36 cellular contexts compared by ENCODE assay signal in genomic region chr17:65763786-65764185, GRCh38.
"Had no signal": no experiment of that assay in that cellular context is flagged by ENCODE, and none has a peak within 500 bp of the region (broad histone marks: within the 10 kb centered on the region; RNA-seq: fewer than 3 reads in every experiment).

No MANE protein-coding gene starts in this region.

- H3K27me3 ChIP-seq: ascending aorta, body of pancreas, brain microvascular endothelial cell, breast epithelium had no signal

- ATAC-seq: activated CD8-positive, alpha-beta T cell treated with anti-CD3 and anti-CD28 coated beads for 36 hours; activated naive CD8-positive, alpha-beta T cell treated with anti-CD3 and anti-CD28 coated beads, Interleukin-2, amount 50 U/mL, for 24 hours; activated T-cell treated with anti-CD3 and anti-CD28 coated beads, Interleukin-2, amount 50 U/mL, for 4 hours; activated T-cell treated with anti-CD3 and anti-CD28 coated beads, Interleukin-2, amount 50 U/mL, for 72 hours; activated T-helper 17 cell treated with anti-CD3 and anti-CD28 coated beads, Interleukin-2, amount 50 U/mL, for 72 hours; body of pancreas had no signal

- DNase-seq: activated B cell treated with CpG ODN at 0.5 μM for 24 hours; activated CD4-positive, alpha-beta memory T cell treated with anti-CD3 and anti-CD28 coated beads for 36 hours; activated CD4-positive, alpha-beta T cell treated with anti-CD3 and anti-CD28 coated beads for 4 hours; activated CD4-positive, alpha-beta T cell treated with anti-CD3 and anti-CD28 coated beads, Interleukin-2, amount 10 ng/mL, durations not matched to agents 24 days and 14 days; activated CD4-positive, alpha-beta T cell treated with anti-CD3 and anti-CD28 coated beads, Interleukin-2, amount 50 U/mL, for 1 hour; activated CD4-positive, alpha-beta T cell treated with anti-CD3 and anti-CD28 coated beads, Interleukin-2, amount 50 U/mL, for 4 hours; activated CD4-positive, CD25-positive, alpha-beta regulatory T cell treated with anti-CD3 and anti-CD28 coated beads, Interleukin-2, amount 50 U/mL, for 72 hours; activated CD8-positive, alpha-beta memory T cell treated with anti-CD3 and anti-CD28 coated beads, Interleukin-2, amount 50 U/mL, for 4 hours; activated CD8-positive, alpha-beta T cell treated with anti-CD3 and anti-CD28 coated beads for 36 hours; activated effector memory CD4-positive, alpha-beta T cell treated with anti-CD3 and anti-CD28 coated beads, Interleukin-2, amount 50 U/mL, for 16 hours; activated gamma-delta T cell treated with Interleukin-2 at 50 U/mL for 16 hours; activated naive CD4-positive, alpha-beta T cell; activated naive CD4-positive, alpha-beta T cell treated with anti-CD3 and anti-CD28 coated beads for 36 hours; activated naive CD8-positive, alpha-beta T cell treated with anti-CD3 and anti-CD28 coated beads, Interleukin-2, amount 10 ng/mL, durations not matched to agents 7 days and 5 days; activated naive CD8-positive, alpha-beta T cell treated with anti-CD3 and anti-CD28 coated beads, Interleukin-2, amount 50 U/mL, for 24 hours; activated T-cell treated with anti-CD3 and anti-CD28 coated beads for 4 hours; activated T-cell treated with anti-CD3 and anti-CD28 coated beads, Interleukin-2, amount 50 U/mL, for 1 hour; activated T-cell treated with anti-CD3 and anti-CD28 coated beads, Interleukin-2, amount 50 U/mL, for 4 hours; activated T-cell treated with anti-CD3 and anti-CD28 coated beads, Interleukin-2, amount 50 U/mL, for 72 hours; amygdala; anterior cingulate cortex; body of pancreas; brain microvascular endothelial cell; central memory CD4-positive, alpha-beta T cell; T-helper 1 cell; T-helper 2 cell; T-helper 9 cell had no signal

- H3K36me3 Mint-ChIP-seq: activated CD4-positive, alpha-beta memory T cell treated with anti-CD3 and anti-CD28 coated beads for 36 hours; activated naive CD8-positive, alpha-beta T cell; activated naive CD8-positive, alpha-beta T cell treated with anti-CD3 and anti-CD28 coated beads, Interleukin-2, amount 10 ng/mL, durations not matched to agents 7 days and 5 days had no signal

- H3K9me3 Mint-ChIP-seq: activated B cell treated with CpG ODN at 0.5 μM for 24 hours; activated CD4-positive, alpha-beta memory T cell treated with anti-CD3 and anti-CD28 coated beads for 36 hours; activated CD8-positive, alpha-beta T cell treated with anti-CD3 and anti-CD28 coated beads for 36 hours; activated naive CD4-positive, alpha-beta T cell treated with anti-CD3 and anti-CD28 coated beads for 36 hours; activated naive CD4-positive, alpha-beta T cell treated with anti-CD3 and anti-CD28 coated beads, Interleukin-2, amount 50 U/mL, for 24 hours; activated naive CD8-positive, alpha-beta T cell treated with anti-CD3 and anti-CD28 coated beads, Interleukin-2, amount 50 U/mL, for 24 hours; activated T-cell treated with anti-CD3 and anti-CD28 coated beads, Interleukin-2, amount 50 U/mL, for 4 hours; activated T-cell treated with anti-CD3 and anti-CD28 coated beads, Interleukin-2, amount 50 U/mL, for 72 hours; activated T-helper 1 cell treated with anti-CD3 and anti-CD28 coated beads, Interleukin-12 subunit alpha, Interleukin-12 subunit beta, Interleukin-2, Interleukin-4 antibody, amounts not matched to agents 30 ng/mL and 10 ng/mL and 1 ng/mL, durations not matched to agents 14 hours and 24 hours and 36 hours; activated T-helper 17 cell treated with anti-CD3 and anti-CD28 coated beads, Interleukin-2, amount 50 U/mL, for 72 hours; T-helper 1 cell treated with Interleukin-12 subunit alpha and Interleukin-12 subunit beta and Interleukin-4 antibody, amounts not matched to agents 30 μg/mL and 1 μg/mL, for 36 hours; T-helper 2 cell treated with Interferon-gamma antibody and Interleukin-4, amounts not matched to agents 5 μg/mL and 100 μg/mL, for 36 hours had no signal

- H3K4me1 Mint-ChIP-seq: activated B cell treated with CpG ODN at 0.5 μM for 24 hours; activated CD4-positive, alpha-beta T cell treated with anti-CD3 and anti-CD28 coated beads, Interleukin-2, amount 10 ng/mL, durations not matched to agents 24 days and 14 days; activated naive CD4-positive, alpha-beta T cell treated with anti-CD3 and anti-CD28 coated beads, Interleukin-2, amount 50 U/mL, for 24 hours; activated naive CD8-positive, alpha-beta T cell treated with anti-CD3 and anti-CD28 coated beads, Interleukin-2, amount 10 ng/mL, durations not matched to agents 7 days and 5 days; activated naive CD8-positive, alpha-beta T cell treated with anti-CD3 and anti-CD28 coated beads, Interleukin-2, amount 50 U/mL, for 24 hours; activated T-helper 17 cell treated with anti-CD3 and anti-CD28 coated beads, Interleukin-2, amount 50 U/mL, for 72 hours had no signal

- H3K27me3 Mint-ChIP-seq: activated naive CD8-positive, alpha-beta T cell had no signal

- H3K4me3 Mint-ChIP-seq: activated B cell treated with CpG ODN at 0.5 μM for 24 hours; activated CD4-positive, alpha-beta memory T cell treated with anti-CD3 and anti-CD28 coated beads for 36 hours; activated CD4-positive, alpha-beta T cell treated with anti-CD3 and anti-CD28 coated beads, Interleukin-2, amount 10 ng/mL, durations not matched to agents 24 days and 14 days; activated CD8-positive, alpha-beta T cell treated with anti-CD3 and anti-CD28 coated beads for 36 hours; activated naive CD4-positive, alpha-beta T cell treated with anti-CD3 and anti-CD28 coated beads for 36 hours; activated naive CD4-positive, alpha-beta T cell treated with anti-CD3 and anti-CD28 coated beads, Interleukin-2, amount 50 U/mL, for 24 hours; activated naive CD8-positive, alpha-beta T cell; activated naive CD8-positive, alpha-beta T cell treated with anti-CD3 and anti-CD28 coated beads, Interleukin-2, amount 10 ng/mL, durations not matched to agents 7 days and 5 days; activated naive CD8-positive, alpha-beta T cell treated with anti-CD3 and anti-CD28 coated beads, Interleukin-2, amount 50 U/mL, for 24 hours; activated T-cell treated with anti-CD3 and anti-CD28 coated beads, Interleukin-2, amount 50 U/mL, for 4 hours; activated T-cell treated with anti-CD3 and anti-CD28 coated beads, Interleukin-2, amount 50 U/mL, for 72 hours; activated T-helper 1 cell treated with anti-CD3 and anti-CD28 coated beads, Interleukin-12 subunit alpha, Interleukin-12 subunit beta, Interleukin-2, Interleukin-4 antibody, amounts not matched to agents 30 ng/mL and 10 ng/mL and 1 ng/mL, durations not matched to agents 14 hours and 24 hours and 36 hours; activated T-helper 17 cell treated with anti-CD3 and anti-CD28 coated beads, Interleukin-2, amount 50 U/mL, for 72 hours; T-helper 1 cell treated with Interleukin-12 subunit alpha and Interleukin-12 subunit beta and Interleukin-4 antibody, amounts not matched to agents 30 μg/mL and 1 μg/mL, for 36 hours; T-helper 2 cell treated with Interferon-gamma antibody and Interleukin-4, amounts not matched to agents 5 μg/mL and 100 μg/mL, for 36 hours had no signal

- H3K4me3 ChIP-seq: ascending aorta, body of pancreas, breast epithelium had no signal

- H3K9me3 ChIP-seq: ascending aorta, body of pancreas, breast epithelium had no signal

- H3K27ac ChIP-seq: ascending aorta, body of pancreas, brain microvascular endothelial cell, breast epithelium, VCaP had no signal

- H3K36me3 ChIP-seq: ascending aorta, brain microvascular endothelial cell, breast epithelium had no signal

- H3K4me1 ChIP-seq: ascending aorta, body of pancreas, breast epithelium had no signal

- H3K27ac Mint-ChIP-seq: activated B cell treated with CpG ODN at 0.5 μM for 24 hours; activated CD4-positive, alpha-beta memory T cell treated with anti-CD3 and anti-CD28 coated beads for 36 hours; activated CD4-positive, alpha-beta T cell treated with anti-CD3 and anti-CD28 coated beads, Interleukin-2, amount 10 ng/mL, durations not matched to agents 24 days and 14 days; activated CD8-positive, alpha-beta T cell treated with anti-CD3 and anti-CD28 coated beads for 36 hours; activated naive CD4-positive, alpha-beta T cell treated with anti-CD3 and anti-CD28 coated beads for 36 hours; activated naive CD4-positive, alpha-beta T cell treated with anti-CD3 and anti-CD28 coated beads, Interleukin-2, amount 50 U/mL, for 24 hours; activated naive CD8-positive, alpha-beta T cell; activated naive CD8-positive, alpha-beta T cell treated with anti-CD3 and anti-CD28 coated beads, Interleukin-2, amount 10 ng/mL, durations not matched to agents 7 days and 5 days; activated naive CD8-positive, alpha-beta T cell treated with anti-CD3 and anti-CD28 coated beads, Interleukin-2, amount 50 U/mL, for 24 hours; activated T-cell treated with anti-CD3 and anti-CD28 coated beads, Interleukin-2, amount 50 U/mL, for 72 hours; activated T-helper 1 cell treated with anti-CD3 and anti-CD28 coated beads, Interleukin-12 subunit alpha, Interleukin-12 subunit beta, Interleukin-2, Interleukin-4 antibody, amounts not matched to agents 30 ng/mL and 10 ng/mL and 1 ng/mL, durations not matched to agents 14 hours and 24 hours and 36 hours; activated T-helper 17 cell treated with anti-CD3 and anti-CD28 coated beads, Interleukin-2, amount 50 U/mL, for 72 hours; T-helper 1 cell treated with Interleukin-12 subunit alpha and Interleukin-12 subunit beta and Interleukin-4 antibody, amounts not matched to agents 30 μg/mL and 1 μg/mL, for 36 hours; T-helper 2 cell treated with Interferon-gamma antibody and Interleukin-4, amounts not matched to agents 5 μg/mL and 100 μg/mL, for 36 hours had no signal
